In genomic region chr11:68680541-68681231, GRCh38 we compare ENCODE assay signal across 29 cellular contexts. TPM values are rescaled to one million over a fixed set of nuclear protein-coding genes. Genes with fewer than 3 reads are reported as not detected.
DNase-seq lines count a peak whose midpoint lies in the region; ATAC-seq, FAIRE-seq and TF ChIP-seq lines count a peak whose summit lies in the region.
"Had no signal": no experiment of that assay in that cellular context is flagged by ENCODE, and none has a peak within 500 bp of the region (broad histone marks: within the 10 kb centered on the region; RNA-seq: fewer than 3 reads in every experiment).

No MANE protein-coding gene starts in this region.

- CTCF ChIA-PET in activated naive CD4-positive, alpha-beta T cell treated with anti-CD3 and anti-CD28 coated beads, Interleukin-2, amount 10 ng/mL, durations not matched to agents 7 days and 5 days (lab: Charles Lee): no interaction called here
- CTCF ChIA-PET in H1 (lab: Charles Lee; ENCODE audit: partially characterized antibody): no interaction called here
- CTCF ChIA-PET in T-cell (lab: Charles Lee): no interaction called here

- no peak overlapping the region for H3K4me3 ChIP-seq in H1 (ENCODE audit: extremely low read depth in 1 of 4, insufficient read depth in 2 of 4, low read depth in 3 of 4, low read length in 4 of 4)
- no peak overlapping the region for H3K4me3 ChIP-seq in neuronal stem cell (ENCODE audit: low read length in 2 of 2)
- H3K4me3 ChIP-seq: A549; BLaER1 treated with 17β-estradiol and CSF1 and Interleukin-3, amounts not matched to agents 10 nM and 100 nM; SJCRH30 had no signal

- no peak overlapping the region for H3K27ac Mint-ChIP-seq in activated naive CD4-positive, alpha-beta T cell treated with anti-CD3 and anti-CD28 coated beads, Interleukin-2, amount 10 ng/mL, durations not matched to agents 7 days and 5 days
- H3K27ac Mint-ChIP-seq in T-cell: no peak overlapping the region
- H3K27ac Mint-ChIP-seq: CD4-positive, alpha-beta T cell had no signal

- H3K9ac ChIP-seq in H1 (replicated peaks in 1 of 4; ENCODE audit: extremely low read depth in 1 of 4, low read depth in 3 of 4, low read length in 3 of 4) (no peak overlapping the region), neuronal stem cell (ENCODE audit: low read depth, low read length, poor library complexity) (no peak overlapping the region)
- H3K9ac ChIP-seq: BLaER1 treated with 17β-estradiol and CSF1 and Interleukin-3, amounts not matched to agents 10 nM and 100 nM had no signal

- H2AK5ac ChIP-seq in H1 (ENCODE audit: low read depth, low read length): no peak overlapping the region
- H2AK5ac ChIP-seq in neuronal stem cell (ENCODE audit: low read depth, low read length): no peak overlapping the region

- POLR2A ChIA-PET in H1 (lab: Charles Lee; ENCODE audit: partially characterized antibody): interaction anchor here (0.8 kb wide), 1 partner anchor 37 kb away, joined by 3 read pairs; no protein-coding TSS in a partner anchor
- POLR2A ChIA-PET in T-cell (lab: Charles Lee): no interaction called here

- no peak for FAIRE-seq in H1 (lab: Jason Lieb, UNC)
- FAIRE-seq: A549, GM12891 had no signal

- H3K23ac ChIP-seq in H1 (ENCODE audit: insufficient read length): no peak overlapping the region
- H3K23ac ChIP-seq in neuronal stem cell (ENCODE audit: low read depth, low read length, poor library complexity): no peak overlapping the region

- no peak overlapping the region for H4K5ac ChIP-seq in H1 (ENCODE audit: insufficient read length, low read depth, low read length)

- no peak overlapping the region for H3K27ac ChIP-seq in H1 (ENCODE audit: low read depth, low read length)
- no peak overlapping the region for H3K27ac ChIP-seq in neuronal stem cell (replicated peaks; ENCODE audit: low read length)
- H3K27ac ChIP-seq: A549; BLaER1 treated with 17β-estradiol and CSF1 and Interleukin-3, amounts not matched to agents 10 nM and 100 nM; HL-60; SJCRH30 had no signal

- H3K9me3 Mint-ChIP-seq in activated naive CD4-positive, alpha-beta T cell treated with anti-CD3 and anti-CD28 coated beads, Interleukin-2, amount 10 ng/mL, durations not matched to agents 7 days and 5 days: no peaks in the 10 kb centered on the region
- H3K9me3 Mint-ChIP-seq in T-cell: no peaks in the 10 kb centered on the region
- H3K9me3 Mint-ChIP-seq: CD4-positive, alpha-beta T cell had no signal

- 89% methylated on average over 17 of the region's 17 CpGs; no CpG with 5 or more reads in 1 of the 2 experiments for WGBS in H1 (ENCODE audit: extremely low coverage in 1 of 2, insufficient coverage in 1 of 2, insufficient read length in 1 of 2, insufficient replicate concordance in 2 of 2, low coverage in 1 of 2, low lambda C conversion rate in 2 of 2, missing lambda C conversion rate in 1 of 2), 2 experiments
- WGBS in neuronal stem cell (ENCODE audit: extremely low coverage in 2 of 2, insufficient read length in 2 of 2, insufficient replicate concordance in 1 of 2), 2 donors: no CpG with 5 or more reads among the region's 17 CpGs

- H3K79me1 ChIP-seq in H1 (ENCODE audit: low read depth, low read length) (no peaks in the 10 kb centered on the region), neuronal stem cell (ENCODE audit: low read depth, low read length) (no peaks in the 10 kb centered on the region)

- H3K14ac ChIP-seq in H1 (ENCODE audit: insufficient read length) (no peak overlapping the region), neuronal stem cell (ENCODE audit: low read length) (peak overlapping the region; percentile 84)

- H4K8ac ChIP-seq in H1 (ENCODE audit: extremely low read depth, insufficient read depth, low read length) (0 out of 2 replicates have a peak overlapping the region, but pooled peaks have one; percentile 59), neuronal stem cell (ENCODE audit: low read depth, low read length) (no peak overlapping the region)

- no peak for TF ChIP-seq EP300 in H1 (IDR thresholded peaks at IDR 0.05; ENCODE audit: borderline replicate concordance in 1 of 2, low read depth in 2 of 2, low read length in 2 of 2)

- H3K9me3 ChIP-seq in H1 (ENCODE audit: insufficient read depth in 2 of 2, low read depth in 1 of 2, low read length in 1 of 2) (no peaks in the 10 kb centered on the region), neuronal stem cell (replicated peaks in 1 of 2; ENCODE audit: control insufficient read depth in 2 of 2, insufficient read depth in 1 of 2, low read depth in 1 of 2, low read length in 2 of 2) (no peaks in the 10 kb centered on the region)
- H3K9me3 ChIP-seq: A549, SJCRH30 had no signal

- no peak overlapping the region for H3K18ac ChIP-seq in H1 (ENCODE audit: extremely low read depth, low read length)
- H3K18ac ChIP-seq in neuronal stem cell (ENCODE audit: low read length): peak overlapping the region; percentile 70

- no peaks in the 10 kb centered on the region for H3K36me3 ChIP-seq in H1 (ENCODE audit: control insufficient read depth in 2 of 4, insufficient read depth in 4 of 4, low read length in 3 of 4)
- no peaks in the 10 kb centered on the region for H3K36me3 ChIP-seq in neuronal stem cell (replicated peaks in 1 of 2; ENCODE audit: control insufficient read depth in 2 of 2, insufficient read depth in 2 of 2, low read length in 2 of 2)
- H3K36me3 ChIP-seq: BLaER1 treated with 17β-estradiol and CSF1 and Interleukin-3, amounts not matched to agents 10 nM and 100 nM; SJCRH30 had no signal

- H2BK5ac ChIP-seq in H1 (ENCODE audit: low read depth, low read length) (no peak overlapping the region), neuronal stem cell (ENCODE audit: low read length) (no peak overlapping the region)

- peak; percentile 7 for DNase-seq in activated naive CD4-positive, alpha-beta T cell treated with anti-CD3 and anti-CD28 coated beads, Interleukin-2, amount 10 ng/mL, durations not matched to agents 7 days and 5 days
- DNase-seq in activated naive CD4-positive, alpha-beta T cell (lab: John Stamatoyannopoulos, UW): no peak
- DNase-seq in H1 (ENCODE audit: low read depth in 1 of 2, low spot score in 2 of 2): no peak
- no peak for DNase-seq in neuronal stem cell (ENCODE audit: low spot score)
- DNase-seq in NCI-H1417 (lab: John Stamatoyannopoulos, UW): no peak
- DNase-seq in T-cell: no peak
- DNase-seq: AML-193; CD4-positive, alpha-beta T cell; COR-L47; DMS79 treated with DMSO at 0.1 percent for 48 hours; GF-D8; NCI-H1048; NCI-H1417 treated with DMSO at 0.1 percent for 48 hours; NCI-H187 treated with DMSO at 0.1 percent for 48 hours; NCI-H2107; NCI-H446 treated with DMSO at 0.1 percent for 48 hours; NCI-H526; NCI-H82; NK-92 treated with Interleukin-12 subunit alpha and Interleukin-12 subunit beta, amount 100 ng/mL, for 24 hours; PC-3; SJCRH30 had no signal

- H4K91ac ChIP-seq in H1 (replicated peaks; ENCODE audit: insufficient read length, low read length) (no peak overlapping the region), neuronal stem cell (ENCODE audit: low read depth, low read length, poor library complexity) (no peak overlapping the region)

- H4K20me1 ChIP-seq in H1 (replicated peaks in 1 of 2; ENCODE audit: control insufficient read depth in 1 of 2, insufficient read depth in 2 of 2, low read length in 2 of 2): no peaks in the 10 kb centered on the region

- TF ChIP-seq POLR2A in H1 (IDR thresholded peaks at IDR 0.05; ENCODE audit: control extremely low read depth in 1 of 2, low read depth in 2 of 2, low read length in 2 of 2): no peak

- no peak for TF ChIP-seq RAD21 in H1 (IDR thresholded peaks at IDR 0.05 in 1 of 2, conservative IDR thresholded peaks at IDR 0.05 in 1 of 2; ENCODE audit: low read depth in 2 of 2, low read length in 2 of 2)

- H3K27me3 Mint-ChIP-seq in activated naive CD4-positive, alpha-beta T cell treated with anti-CD3 and anti-CD28 coated beads, Interleukin-2, amount 10 ng/mL, durations not matched to agents 7 days and 5 days: peaks cover 55% of the 10 kb centered on the region
- H3K27me3 Mint-ChIP-seq in T-cell: peaks cover 8 to 25% of the 10 kb centered on the region in 2 donors

- H2AFZ ChIP-seq in H1 (ENCODE audit: low read length): no peak overlapping the region
- no peak overlapping the region for H2AFZ ChIP-seq in neuronal stem cell (ENCODE audit: low read length)

- peak overlapping the region; percentile 43; the same call in 1 of the 2 replicates for H2BK12ac ChIP-seq in H1 (ENCODE audit: low read depth, low read length)
- no peak overlapping the region for H2BK12ac ChIP-seq in neuronal stem cell (ENCODE audit: low read length)

- H3K4ac ChIP-seq in H1 (replicated peaks; ENCODE audit: insufficient read length, low read depth, low read length): no peak overlapping the region
- no peak overlapping the region for H3K4ac ChIP-seq in neuronal stem cell (ENCODE audit: low read length)

- H3K36me3 Mint-ChIP-seq in activated naive CD4-positive, alpha-beta T cell treated with anti-CD3 and anti-CD28 coated beads, Interleukin-2, amount 10 ng/mL, durations not matched to agents 7 days and 5 days: no peaks in the 10 kb centered on the region
- H3K36me3 Mint-ChIP-seq in T-cell: no peaks in the 10 kb centered on the region

- H3K56ac ChIP-seq in H1 (replicated peaks; ENCODE audit: insufficient read length, low read depth, low read length): no peak overlapping the region

- TF ChIP-seq CTCF in H1 (IDR thresholded peaks at IDR 0.05; ENCODE audit: control extremely low read depth in 1 of 3, insufficient read depth in 1 of 3, low read depth in 1 of 3, low read length in 3 of 3): no peak

- H3K4me1 Mint-ChIP-seq in activated naive CD4-positive, alpha-beta T cell treated with anti-CD3 and anti-CD28 coated beads, Interleukin-2, amount 10 ng/mL, durations not matched to agents 7 days and 5 days: no peaks in the 10 kb centered on the region
- H3K4me1 Mint-ChIP-seq in T-cell: peaks cover 2 to 6% (median 3%) of the 10 kb centered on the region in 3 donors

- no peak overlapping the region for H2BK20ac ChIP-seq in H1 (ENCODE audit: low read length)

- H3K27me3 ChIP-seq in H1 (replicated peaks in 1 of 4; ENCODE audit: control insufficient read depth in 3 of 4, extremely low read depth in 1 of 4, insufficient read depth in 3 of 4, low read length in 3 of 4) (peaks cover 11 to 33% (median 29%) of the 10 kb centered on the region in 4 experiments), neuronal stem cell (ENCODE audit: control insufficient read depth in 3 of 3, insufficient read depth in 3 of 3, low read depth in 1 of 3, low read length in 3 of 3) (peaks cover 23 to 46% (median 35%) of the 10 kb centered on the region in 3 experiments)
- H3K27me3 ChIP-seq: SJCRH30 had no signal

- H2BK15ac ChIP-seq in H1 (ENCODE audit: low read length): no peak overlapping the region; the same call in 1 of the 2 replicates
- no peak overlapping the region for H2BK15ac ChIP-seq in neuronal stem cell (ENCODE audit: low read length)

- H3K4me1 ChIP-seq in H1 (replicated peaks in 1 of 4; ENCODE audit: control insufficient read depth in 3 of 4, insufficient read depth in 4 of 4, low read length in 3 of 4) (peaks cover 0 to 13% (median 10%) of the 10 kb centered on the region in 4 experiments; a peak in 6 of 7 replicates), neuronal stem cell (ENCODE audit: control insufficient read depth in 2 of 2, insufficient read depth in 1 of 2, low read depth in 1 of 2, low read length in 2 of 2) (no peaks in the 10 kb centered on the region)
- H3K4me1 ChIP-seq: SJCRH30 had no signal

- no peak overlapping the region for H3K4me3 Mint-ChIP-seq in activated naive CD4-positive, alpha-beta T cell treated with anti-CD3 and anti-CD28 coated beads, Interleukin-2, amount 10 ng/mL, durations not matched to agents 7 days and 5 days
- H3K4me3 Mint-ChIP-seq in T-cell: no peak overlapping the region
- H3K4me3 Mint-ChIP-seq: CD4-positive, alpha-beta T cell had no signal

- H2BK120ac ChIP-seq in H1 (replicated peaks; ENCODE audit: low read depth, low read length) (no peak overlapping the region), neuronal stem cell (ENCODE audit: low read depth, low read length) (no peak overlapping the region)

- ATAC-seq in GM19397 (IDR thresholded peaks at IDR 0.05; ENCODE audit: unreplicated experiment) (no peak), T-cell (replicated peaks in 1 of 4) (no peak)
- ATAC-seq: A549, PC-3, Right ventricle myocardium inferior, SK-N-SH treated with all-trans-retinoic acid at 6 μM for 48 hours had no signal

- H3K23me2 ChIP-seq in H1 (ENCODE audit: low read depth, low read length): peaks cover 7% of the 10 kb centered on the region; the same call in 1 of the 2 replicates

- no peaks in the 10 kb centered on the region for H3K79me2 ChIP-seq in H1 (ENCODE audit: control insufficient read depth in 1 of 2, insufficient read depth in 2 of 2, low read length in 2 of 2)

- no peak overlapping the region for H3K4me2 ChIP-seq in H1 (ENCODE audit: insufficient read depth in 1 of 2, low read depth in 2 of 2, low read length in 2 of 2)
- no peak overlapping the region for H3K4me2 ChIP-seq in neuronal stem cell (ENCODE audit: insufficient read depth, low read length, poor library complexity, severe bottlenecking)
- H3K4me2 ChIP-seq: A549; BLaER1 treated with 17β-estradiol and CSF1 and Interleukin-3, amounts not matched to agents 10 nM and 100 nM had no signal

RNA-seq across cellular contexts. Expression of gene GAL, which starts 3.7 kb away (rescaled TPM):
- total RNA-seq in H1 (2021; fragmentation: NEBNext Ultra II Directional; extraction: Animal tissue kit (Norgen Biotek cat#: 25700)): 233 and 234 TPM in 2 replicates
- 81.8 and 124 TPM in 2 replicates for polyA plus RNA-seq in H1 (2011; rRNA removed)
- polyA plus RNA-seq in H1 (2011; cell fraction: cytosol; rRNA removed): 93.5 TPM
- polyA plus RNA-seq in H1 (2011; cell fraction: nucleus; rRNA removed): 72.9 TPM
- polyA plus RNA-seq in H1 (2012, experiment 1 of 2): 113 to 133 TPM (median 127 TPM) in 4 replicates
- polyA plus RNA-seq in H1 (2012, experiment 2 of 2): 189 TPM
- polyA plus RNA-seq in H1 (2013, experiment 1 of 2): 495 TPM
- 562 TPM for polyA plus RNA-seq in H1 (2013, experiment 2 of 2)
- polyA minus RNA-seq in H1 (2011; rRNA and poly(A)+ RNA removed): 19.7 and 28.9 TPM in 2 replicates
- 55.9 TPM for polyA minus RNA-seq in H1 (2011; cell fraction: cytosol; rRNA and poly(A)+ RNA removed)
- 29.4 TPM for polyA minus RNA-seq in H1 (2011; cell fraction: nucleus; rRNA and poly(A)+ RNA removed)
- polyA plus RNA-seq in neuronal stem cell (2013, experiment 1 of 2): 1.5 TPM
- polyA plus RNA-seq in neuronal stem cell (2013, experiment 2 of 2): 1.2 TPM
- under 1 TPM in 1 of 5 donors, not detected in 4; 0.35 TPM for total RNA-seq in T-cell
- total RNA-seq: CD4-positive, alpha-beta T cell; H4; Right ventricle myocardium inferior; SJCRH30 had no signal

Comparison
In these comparisons a context has a peak if more than half of its experiments do, and no peak if none do; other contexts are left out.
1. RNA of gene GAL, which starts 3.7 kb away (total RNA-seq): 233 to 234 TPM in H1; 0.35 TPM in T-cell; every median in the first group is over 100 times any median in the second.